Comparison of ENCODE assay signal across 15 cellular contexts in the genomic region with DNA sequence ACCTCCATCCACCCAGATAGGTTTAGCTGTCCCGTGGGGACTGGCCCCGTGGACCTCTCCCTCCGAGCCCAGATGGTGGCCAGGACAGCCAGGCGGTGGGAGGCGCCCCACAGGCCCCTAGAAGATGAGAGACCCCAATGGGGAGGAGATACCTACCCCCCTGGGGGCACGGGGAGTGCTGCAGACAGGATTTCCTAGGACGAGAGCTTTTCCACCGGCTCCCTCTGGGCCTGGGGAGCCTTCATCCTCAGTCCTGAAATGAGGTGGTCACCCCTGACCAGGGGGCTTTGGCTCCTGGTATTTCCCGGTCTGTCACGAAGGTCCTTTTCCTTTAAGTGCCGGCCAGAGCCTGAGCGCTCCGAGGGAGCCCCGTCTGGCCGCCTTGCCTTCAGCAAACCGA.
"Had no signal": no experiment of that assay in that cellular context is flagged by ENCODE, and none has a peak within 500 bp of the region (broad histone marks: within the 10 kb centered on the region; RNA-seq: fewer than 3 reads in every experiment).

No MANE protein-coding gene starts in this region.

- H3K9me3 Mint-ChIP-seq: activated T-helper 17 cell treated with anti-CD3 and anti-CD28 coated beads, Interleukin-2, amount 50 U/mL, for 72 hours; dendritic cell treated with granulocyte-macrophage colony-stimulating factor and Interleukin-4, amounts not matched to agents 40 ng/mL and 50 ng/mL, for 4 days; stimulated activated naive CD8-positive, alpha-beta T cell treated with anti-CD3 and anti-CD28 coated beads, Interleukin-15, Interleukin-2, amounts not matched to agents 100 ng/mL and 50 ng/mL, for 24 hours had no signal

- H3K27ac ChIP-seq: psoas muscle, thoracic aorta had no signal

- H3K36me3 ChIP-seq: thoracic aorta had no signal

- H3K9me3 ChIP-seq: psoas muscle, thoracic aorta had no signal

- H3K4me3 ChIP-seq: lung, psoas muscle, thoracic aorta had no signal

- H3K4me1 ChIP-seq: psoas muscle had no signal

- ATAC-seq: activated T-helper 17 cell treated with anti-CD3 and anti-CD28 coated beads, Interleukin-2, amount 50 U/mL, for 72 hours; naive thymus-derived CD4-positive, alpha-beta T cell; psoas muscle; T-helper 17 cell had no signal

- H3K4me1 Mint-ChIP-seq: activated T-helper 17 cell treated with anti-CD3 and anti-CD28 coated beads, Interleukin-2, amount 50 U/mL, for 72 hours; naive thymus-derived CD4-positive, alpha-beta T cell had no signal

- H3K27ac Mint-ChIP-seq: activated T-helper 17 cell treated with anti-CD3 and anti-CD28 coated beads, Interleukin-2, amount 50 U/mL, for 72 hours; dendritic cell treated with granulocyte-macrophage colony-stimulating factor and Interleukin-4, amounts not matched to agents 40 ng/mL and 50 ng/mL, for 4 days; naive thymus-derived CD4-positive, alpha-beta T cell; stimulated activated naive CD8-positive, alpha-beta T cell treated with anti-CD3 and anti-CD28 coated beads, Interleukin-15, Interleukin-2, amounts not matched to agents 100 ng/mL and 50 ng/mL, for 24 hours; T-helper 17 cell had no signal

- H3K4me3 Mint-ChIP-seq: activated T-helper 17 cell treated with anti-CD3 and anti-CD28 coated beads, Interleukin-2, amount 50 U/mL, for 72 hours; dendritic cell treated with granulocyte-macrophage colony-stimulating factor and Interleukin-4, amounts not matched to agents 40 ng/mL and 50 ng/mL, for 4 days; naive thymus-derived CD4-positive, alpha-beta T cell; stimulated activated naive CD8-positive, alpha-beta T cell treated with anti-CD3 and anti-CD28 coated beads, Interleukin-15, Interleukin-2, amounts not matched to agents 100 ng/mL and 50 ng/mL, for 24 hours; T-helper 17 cell had no signal

- DNase-seq: activated CD4-positive, alpha-beta T cell treated with anti-CD3 and anti-CD28 coated beads, Interleukin-2, amount 50 U/mL, for 4 hours; activated naive CD4-positive, alpha-beta T cell treated with anti-CD3 and anti-CD28 coated beads, Interleukin-2, amount 50 U/mL, for 16 hours; central memory CD4-positive, alpha-beta T cell; erythroblast; psoas muscle; stimulated activated CD4-positive, alpha-beta T cell treated with anti-CD3 and anti-CD28 coated beads, Interleukin-2, amount 100 ng/mL, for 48 hours; T-helper 17 cell had no signal

- H3K36me3 Mint-ChIP-seq: naive thymus-derived CD4-positive, alpha-beta T cell had no signal

- FAIRE-seq: TTC549, urothelium cell line had no signal
